ENCODE assay signal across 9 cellular contexts in genomic region chr2:201795608-201796477, GRCh38. TPM values are rescaled to one million over a fixed set of nuclear protein-coding genes. Genes with fewer than 3 reads are reported as not detected.
DNase-seq lines count a peak whose midpoint lies in the region; ATAC-seq, FAIRE-seq and TF ChIP-seq lines count a peak whose summit lies in the region.
"Had no signal": no experiment of that assay in that cellular context is flagged by ENCODE, and none has a peak within 500 bp of the region (broad histone marks: within the 10 kb centered on the region; RNA-seq: fewer than 3 reads in every experiment).

No MANE protein-coding gene starts in this region.

- no peaks in the 10 kb centered on the region; the same call in 1 of the 2 replicates for H3K9me3 ChIP-seq in AG04450 (ENCODE audit: control insufficient read depth, insufficient read depth, low read length)
- H3K9me3 ChIP-seq in OCI-LY1 (ENCODE audit: low read length), result no peaks in the 10 kb centered on the region
- no peaks in the 10 kb centered on the region for H3K9me3 ChIP-seq in endothelial cell of umbilical vein (replicated peaks; ENCODE audit: control insufficient read depth, insufficient read depth, low read length)

- H3K4me3 ChIP-seq in AG04450 (ENCODE audit: low read depth, low read length) (no peak overlapping the region), OCI-LY1 (ENCODE audit: low read depth, low read length, poor library complexity, severe bottlenecking) (no peak overlapping the region), endothelial cell of umbilical vein (replicated peaks in 1 of 3; ENCODE audit: insufficient read depth in 1 of 3, low read depth in 1 of 3, low read length in 3 of 3) (no peak overlapping the region)

- dilution Hi-C loops in endothelial cell of umbilical vein (cut with MboI; ENCODE audit: extremely low pct_ligation_motif_present, low sequenced_read_pairs), result no loop called here

- H3K27ac ChIP-seq in AG04450 (ENCODE audit: low read depth, low read length) (no peak overlapping the region), OCI-LY1 (ENCODE audit: low read depth, low read length, poor library complexity, severe bottlenecking) (no peak overlapping the region), endothelial cell of umbilical vein (ENCODE audit: insufficient read depth, low read depth, low read length) (no peak overlapping the region)

- H4K20me1 ChIP-seq in OCI-LY1 (ENCODE audit: insufficient read depth, low read length), result no peaks in the 10 kb centered on the region
- H4K20me1 ChIP-seq in endothelial cell of umbilical vein (replicated peaks; ENCODE audit: control insufficient read depth, extremely low read depth, insufficient read depth, low read length), result no peaks in the 10 kb centered on the region

- no peaks in the 10 kb centered on the region for H3K27me3 ChIP-seq in AG04450 (ENCODE audit: control insufficient read depth, insufficient read depth, low read length)
- H3K27me3 ChIP-seq in OCI-LY1 (ENCODE audit: insufficient read depth, low read length), result no peaks in the 10 kb centered on the region
- H3K27me3 ChIP-seq in endothelial cell of umbilical vein (ENCODE audit: control insufficient read depth in 2 of 2, insufficient read depth in 2 of 2, low read length in 2 of 2), result no peaks in the 10 kb centered on the region

- H3K9me2 ChIP-seq in OCI-LY1 (ENCODE audit: low read depth, low read length), result no peaks in the 10 kb centered on the region

- peak; percentile 74 for FAIRE-seq in endothelial cell of umbilical vein (lab: Jason Lieb, UNC)

- intact Hi-C loops in endothelial cell of umbilical vein (cut with micrococcal nuclease), result loop anchor here (1.0 to 10.0 kb wide), 5 partner anchors 66 to 382 kb away; partner anchors contain the start of gene FZD7

- no TSS peak for BruUV-seq in endothelial cell of umbilical vein (replicated peaks; lab: Mats Ljungman, UMichigan)

- ATAC-seq in HG02759 (IDR thresholded peaks at IDR 0.05; ENCODE audit: unreplicated experiment) (no peak), HG03045 (IDR thresholded peaks at IDR 0.05; ENCODE audit: unreplicated experiment) (no peak)

- TF ChIP-seq POLR2A in endothelial cell of umbilical vein (IDR thresholded peaks at IDR 0.05; ENCODE audit: low read depth, low read length), result no peak

- H3K4me2 ChIP-seq in OCI-LY1 (ENCODE audit: low read length) (no peak overlapping the region), endothelial cell of umbilical vein (ENCODE audit: insufficient read depth, low read length) (no peak overlapping the region)

- no peak overlapping the region for H2AFZ ChIP-seq in OCI-LY1 (ENCODE audit: low read length)
- H2AFZ ChIP-seq in endothelial cell of umbilical vein (ENCODE audit: low read depth, low read length), result no peak overlapping the region

- POLR2A ChIA-PET in AG04450 (lab: Yijun Ruan, JAX) (interaction anchor here (1.7 kb wide), 1 partner anchor 15 kb away, joined by 5 read pairs; the partner anchor contains the start of gene ALS2), endothelial cell of umbilical vein (lab: Charles Lee) (no interaction called here)

- TF ChIP-seq CTCF in AG04450 (IDR thresholded peaks at IDR 0.05; ENCODE audit: low read depth, low read length), result peak; percentile 88
- TF ChIP-seq CTCF in GM12874 (IDR thresholded peaks at IDR 0.05; ENCODE audit: insufficient read depth, low read depth, low read length), result peak; percentile 57
- peak; percentile 47; the same call in 1 of the 2 replicates for TF ChIP-seq CTCF in OCI-LY1 (IDR thresholded peaks at IDR 0.05; ENCODE audit: low read length)
- peak; percentile 71 for TF ChIP-seq CTCF in endothelial cell of umbilical vein (IDR thresholded peaks at IDR 0.05; ENCODE audit: extremely low read depth in 1 of 2, insufficient read depth in 1 of 2, low read depth in 1 of 2, low read length in 2 of 2)

- no peaks in the 10 kb centered on the region for H3K4me1 ChIP-seq in OCI-LY1 (ENCODE audit: insufficient read depth, low read length, severe bottlenecking)
- peaks cover 14% of the 10 kb centered on the region for H3K4me1 ChIP-seq in endothelial cell of umbilical vein (ENCODE audit: control insufficient read depth, extremely low read depth, insufficient read depth, low read length)

- H3K9ac ChIP-seq in OCI-LY1 (ENCODE audit: low read length), result no peak overlapping the region
- H3K9ac ChIP-seq in endothelial cell of umbilical vein (replicated peaks; ENCODE audit: extremely low read depth, insufficient read depth, low read length), result no peak overlapping the region

- no peaks in the 10 kb centered on the region for H3K36me3 ChIP-seq in OCI-LY1 (ENCODE audit: insufficient read depth, low read length)
- H3K36me3 ChIP-seq in endothelial cell of umbilical vein (ENCODE audit: control insufficient read depth in 2 of 2, extremely low read depth in 1 of 2, insufficient read depth in 2 of 2, low read length in 2 of 2), result no peaks in the 10 kb centered on the region

- H3F3A ChIP-seq in OCI-LY1 (ENCODE audit: insufficient read depth, low read length), result no peaks in the 10 kb centered on the region

- no peaks in the 10 kb centered on the region for H3K9me1 ChIP-seq in endothelial cell of umbilical vein (replicated peaks; ENCODE audit: control insufficient read depth, extremely low read depth, insufficient read depth, low read length)

- DNase-seq in AG04450 (ENCODE audit: low read depth, low spot score), result no peak
- DNase-seq in endothelial cell of umbilical vein (ENCODE audit: low read depth, low spot score), result peak; percentile 44
- DNase-seq in myocyte (ENCODE audit: low read depth), result peak; percentile 71
- no peak for DNase-seq in GM19240 (ENCODE audit: insufficient read length, low spot score)

- no peaks in the 10 kb centered on the region for H3K79me2 ChIP-seq in OCI-LY1 (ENCODE audit: insufficient read depth, low read length)
- no peaks in the 10 kb centered on the region for H3K79me2 ChIP-seq in endothelial cell of umbilical vein (ENCODE audit: control insufficient read depth, insufficient read depth, low read length)

- CTCF ChIA-PET in AG04450 (lab: Charles Lee), result interaction anchor here (0.7 to 2.8 kb wide), 15 partner anchors 8 to 477 kb away, joined by 3 to 16 read pairs (median 3); partner anchors contain the start of gene ALS2
- CTCF ChIA-PET in endothelial cell of umbilical vein (lab: Charles Lee), result interaction anchor here (1.0 to 1.5 kb wide), 8 partner anchors 9 to 386 kb away, joined by 3 to 10 read pairs (median 4); no protein-coding TSS in a partner anchor

TF ChIP-seq in endothelial cell of umbilical vein, 7 proteins besides CTCF, POLR2A, EP300 and RAD21:
- TF ChIP-seq EZH2 (IDR thresholded peaks at IDR 0.05; ENCODE audit: borderline replicate concordance, low read depth, low read length, severe bottlenecking) (no peak), MAX (IDR thresholded peaks at IDR 0.05; ENCODE audit: insufficient read depth, insufficient read length) (no peak), POLR2AphosphoS5 (IDR thresholded peaks at IDR 0.05; ENCODE audit: insufficient read depth, low read depth, low read length) (no peak), FOS (IDR thresholded peaks at IDR 0.05; ENCODE audit: borderline replicate concordance, insufficient read depth, low read length) (no peak)

RNA-seq across cellular contexts. Expression of gene CDK15, which starts 10.5 kb away (rescaled TPM):
- polyA plus RNA-seq in AG04450 (2011; rRNA removed) (16.0 and 18.6 TPM in 2 replicates), endothelial cell of umbilical vein (not detected in 2 replicates)
- polyA minus RNA-seq in AG04450 (2011; rRNA and poly(A)+ RNA removed), result 18.5 and 19.0 TPM in 2 replicates
- total RNA-seq in endothelial cell of umbilical vein (not detected in 2 replicates), myocyte (5.9 and 6.7 TPM in 2 replicates)
- polyA plus RNA-seq in endothelial cell of umbilical vein (2011; cell fraction: cytosol; rRNA removed), result not detected in 2 replicates
- not detected in 2 replicates for polyA plus RNA-seq in endothelial cell of umbilical vein (2011; cell fraction: nucleus; rRNA removed)
- not detected in 2 replicates for polyA plus RNA-seq in endothelial cell of umbilical vein (2012)
- polyA minus RNA-seq in endothelial cell of umbilical vein, result not detected in 2 replicates
- not detected for polyA minus RNA-seq in endothelial cell of umbilical vein (2011; cell fraction: cytosol; rRNA and poly(A)+ RNA removed)
- not detected in 2 replicates for polyA minus RNA-seq in endothelial cell of umbilical vein (2011; cell fraction: nucleus; rRNA and poly(A)+ RNA removed)
- polyA plus RNA-seq in myocyte (2012), result 3.0 TPM
- total RNA-seq: dermis microvascular lymphatic vessel endothelial cell had no signal

RNA-seq across cellular contexts. Expression of gene ALS2, which starts 15.1 kb away (rescaled TPM):
- polyA plus RNA-seq in AG04450 (2011; rRNA removed), result 21.9 and 23.5 TPM in 2 replicates
- polyA minus RNA-seq in AG04450 (2011; rRNA and poly(A)+ RNA removed), result 39.6 and 40.4 TPM in 2 replicates
- total RNA-seq in endothelial cell of umbilical vein, result 34.6 and 36.1 TPM in 2 replicates
- 12.0 and 13.1 TPM in 2 replicates for polyA plus RNA-seq in endothelial cell of umbilical vein
- polyA plus RNA-seq in endothelial cell of umbilical vein (2011; cell fraction: cytosol; rRNA removed), result 12.6 and 13.3 TPM in 2 replicates
- polyA plus RNA-seq in endothelial cell of umbilical vein (2011; cell fraction: nucleus; rRNA removed), result 34.1 and 35.7 TPM in 2 replicates
- polyA plus RNA-seq in endothelial cell of umbilical vein (2012), result 23.8 and 25.1 TPM in 2 replicates
- polyA minus RNA-seq in endothelial cell of umbilical vein, result 47.7 and 58.5 TPM in 2 replicates
- polyA minus RNA-seq in endothelial cell of umbilical vein (2011; cell fraction: cytosol; rRNA and poly(A)+ RNA removed), result 3.6 TPM
- polyA minus RNA-seq in endothelial cell of umbilical vein (2011; cell fraction: nucleus; rRNA and poly(A)+ RNA removed), result 40.4 and 57.2 TPM in 2 replicates
- 37.1 and 37.3 TPM in 2 replicates for total RNA-seq in myocyte
- 15.9 TPM for polyA plus RNA-seq in myocyte (2012)

Comparison
In these comparisons a context has a peak if more than half of its experiments do, and no peak if none do; other contexts are left out.
1. DNase-seq: peak in endothelial cell of umbilical vein (single experiment) and myocyte (single experiment); none in AG04450 (single experiment) and GM19240 (single experiment).
2. Peak in every context shown above with its lines, with median percentiles within 50 percentile points of each other: CTCF ChIP-seq.